11 cellular contexts compared by ENCODE assay signal in the genomic region with DNA sequence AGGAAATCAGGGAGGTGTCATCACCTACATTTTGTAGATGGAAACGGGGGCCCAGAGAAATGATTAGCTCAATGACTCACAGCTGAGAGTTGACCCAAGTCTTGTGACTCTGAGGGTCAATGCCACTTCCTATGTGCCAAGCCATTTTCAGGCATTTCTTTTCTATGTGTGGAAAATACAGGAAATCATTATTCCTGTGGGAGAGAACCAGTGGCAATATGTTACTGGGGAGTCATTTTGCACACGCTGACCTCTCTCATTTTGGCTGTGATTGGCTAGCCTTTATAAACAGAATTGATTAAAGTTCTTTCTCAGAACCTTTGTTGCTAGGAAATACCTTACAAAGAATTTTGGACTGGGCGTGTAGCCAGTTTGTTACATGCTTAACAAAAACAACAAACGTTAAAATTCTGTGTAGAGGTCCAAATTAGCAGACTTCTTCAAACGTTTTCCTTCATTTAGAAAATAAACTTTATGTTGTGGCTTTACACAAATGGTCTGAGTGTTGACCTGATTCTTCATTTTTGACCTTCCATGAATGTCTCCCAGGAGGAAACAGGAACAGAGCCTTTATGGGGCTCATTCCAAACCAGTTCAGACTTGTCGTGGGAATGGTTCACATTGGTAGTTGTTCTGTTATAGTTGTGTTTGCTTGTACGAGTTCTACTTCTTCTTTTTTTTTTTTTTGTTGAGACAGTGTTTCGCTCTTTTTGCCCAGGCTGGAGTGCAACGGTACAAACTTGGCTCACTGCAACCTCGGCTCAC. TPM values are rescaled to one million over a fixed set of nuclear protein-coding genes. Genes with fewer than 3 reads are reported as not detected.
DNase-seq lines count a peak whose midpoint lies in the region; ATAC-seq, FAIRE-seq and TF ChIP-seq lines count a peak whose summit lies in the region.
"Had no signal": no experiment of that assay in that cellular context is flagged by ENCODE, and none has a peak within 500 bp of the region (broad histone marks: within the 10 kb centered on the region; RNA-seq: fewer than 3 reads in every experiment).

No MANE protein-coding gene starts in this region.

- TF ChIP-seq CTCF in Calu3 (IDR thresholded peaks at IDR 0.05; ENCODE audit: unreplicated experiment) (no peak), fibroblast of pulmonary artery (IDR thresholded peaks at IDR 0.05; ENCODE audit: low read length, missing control alignments) (no peak), pancreas (IDR thresholded peaks at IDR 0.05) (no peak)

- peaks cover 21% of the 10 kb centered on the region for H3K4me1 Mint-ChIP-seq in Calu3 (ENCODE audit: low read depth, unreplicated experiment)
- H3K4me1 Mint-ChIP-seq in stimulated activated memory B cell treated with anti-CD40 and anti-IgM and Interleukin-4, amounts not matched to agents 10 μg/mL and 1 μg/mL and 100 μg/mL, for 72 hours, result peaks cover 8% of the 10 kb centered on the region

- H3K27ac ChIP-seq in pancreas, result peak overlapping the region; percentile 22 to 78 (median 65)
- H3K27ac ChIP-seq: SK-N-MC had no signal

- peak; percentile 84 to 89 (median 84) for ATAC-seq in pancreas
- ATAC-seq in stimulated activated memory B cell treated with anti-CD40 and anti-IgM and Interleukin-4, amounts not matched to agents 10 μg/mL and 1 μg/mL and 100 μg/mL, for 72 hours, result no peak

- peak; percentile 93 for FAIRE-seq in RCC 7860 (lab: Jason Lieb, UNC)
- FAIRE-seq in pancreas (lab: Jason Lieb, UNC), result no peak

- no peaks in the 10 kb centered on the region for H3K9me3 ChIP-seq in pancreas

- H3K36me3 ChIP-seq in pancreas, result no peaks in the 10 kb centered on the region

- intact Hi-C loops in Calu3 (cut with micrococcal nuclease; ENCODE audit: unreplicated experiment) (no loop called here), pancreas (cut with DNase I) (no loop called here)

- DNase-seq in Calu3 (peak; percentile 34), RCC 7860 (ENCODE audit: low spot score) (peak; percentile 78), fibroblast of pulmonary artery (ENCODE audit: low read depth) (peak; percentile 80), pancreas (peak in 3 of 6 donors; percentile 51 to 66 (median 54)), NCI-H128 (lab: John Stamatoyannopoulos, UW; ENCODE audit: unreplicated experiment) (no peak), OCI-M2 (lab: John Stamatoyannopoulos, UW; ENCODE audit: unreplicated experiment) (no peak)
- DNase-seq in stimulated activated CD4-positive, alpha-beta T cell treated with anti-CD3 and anti-CD28 coated beads, Interleukin-4, amount 100 ng/mL, for 1 hour, result no peak
- DNase-seq: central memory CD4-positive, alpha-beta T cell; stimulated activated CD4-positive, alpha-beta T cell treated with anti-CD3 and anti-CD28 coated beads, Interleukin-2, amount 100 ng/mL, for 48 hours had no signal

- peaks cover 8% of the 10 kb centered on the region for H3K36me3 Mint-ChIP-seq in Calu3 (ENCODE audit: insufficient read depth, unreplicated experiment)
- H3K36me3 Mint-ChIP-seq in stimulated activated memory B cell treated with anti-CD40 and anti-IgM and Interleukin-4, amounts not matched to agents 10 μg/mL and 1 μg/mL and 100 μg/mL, for 72 hours, result peaks cover 35% of the 10 kb centered on the region

- H3K27me3 ChIP-seq in pancreas, result no peaks in the 10 kb centered on the region

- H3K9me3 Mint-ChIP-seq in Calu3 (ENCODE audit: low read depth, unreplicated experiment), result no peaks in the 10 kb centered on the region
- H3K9me3 Mint-ChIP-seq in stimulated activated memory B cell treated with anti-CD40 and anti-IgM and Interleukin-4, amounts not matched to agents 10 μg/mL and 1 μg/mL and 100 μg/mL, for 72 hours, result no peaks in the 10 kb centered on the region

- WGBS in pancreas, 2 donors, result 28 to 31% methylated on average over 10 of the region's 10 CpGs

- H3K27ac Mint-ChIP-seq in Calu3 (ENCODE audit: unreplicated experiment), result peak overlapping the region; percentile 74
- H3K27ac Mint-ChIP-seq in stimulated activated memory B cell treated with anti-CD40 and anti-IgM and Interleukin-4, amounts not matched to agents 10 μg/mL and 1 μg/mL and 100 μg/mL, for 72 hours, result no peak overlapping the region

- peak overlapping the region; percentile 40 for H3K4me3 Mint-ChIP-seq in Calu3 (ENCODE audit: low read depth, unreplicated experiment)
- no peak overlapping the region for H3K4me3 Mint-ChIP-seq in stimulated activated memory B cell treated with anti-CD40 and anti-IgM and Interleukin-4, amounts not matched to agents 10 μg/mL and 1 μg/mL and 100 μg/mL, for 72 hours

- H3K4me3 ChIP-seq in fibroblast of pulmonary artery (replicated peaks; ENCODE audit: low read depth, low read length), result no peak overlapping the region
- H3K4me3 ChIP-seq in pancreas, result no peak overlapping the region
- H3K4me3 ChIP-seq: SK-N-MC had no signal

- no peaks in the 10 kb centered on the region for H3K27me3 Mint-ChIP-seq in Calu3 (ENCODE audit: unreplicated experiment)
- no peaks in the 10 kb centered on the region for H3K27me3 Mint-ChIP-seq in stimulated activated memory B cell treated with anti-CD40 and anti-IgM and Interleukin-4, amounts not matched to agents 10 μg/mL and 1 μg/mL and 100 μg/mL, for 72 hours

- CTCF ChIA-PET in Calu3 (lab: Charles Lee), result no interaction called here

- no TSS peak for BruUV-seq in Calu3 (replicated peaks; lab: Mats Ljungman, UMichigan)

- peaks cover 0 to 34% (median 33%) of the 10 kb centered on the region in 3 donors for H3K4me1 ChIP-seq in pancreas

RNA-seq across cellular contexts. Expression of gene PCCA, which starts 11.4 kb away (rescaled TPM):
- 8.7 and 8.9 TPM in 2 replicates for total RNA-seq in Calu3 (2022)
- 10 to 100 TPM; 20.4 to 32.1 (median 24.1) TPM for total RNA-seq in pancreas
- 10 to 100 TPM; 14.2 to 30.6 TPM for polyA plus RNA-seq in pancreas

Comparison
In these comparisons a context has a peak if more than half of its experiments do, and no peak if none do; other contexts are left out.
1. DNase-seq: peak in Calu3 (single experiment), RCC 7860 (single experiment) and fibroblast of pulmonary artery (single experiment); none in stimulated activated CD4-positive, alpha-beta T cell treated with anti-CD3 and anti-CD28 coated beads, Interleukin-4, amount 100 ng/mL, for 1 hour (single experiment), NCI-H128 (single experiment) and OCI-M2 (single experiment).